17 cellular contexts compared by ENCODE assay signal in the genomic region with DNA sequence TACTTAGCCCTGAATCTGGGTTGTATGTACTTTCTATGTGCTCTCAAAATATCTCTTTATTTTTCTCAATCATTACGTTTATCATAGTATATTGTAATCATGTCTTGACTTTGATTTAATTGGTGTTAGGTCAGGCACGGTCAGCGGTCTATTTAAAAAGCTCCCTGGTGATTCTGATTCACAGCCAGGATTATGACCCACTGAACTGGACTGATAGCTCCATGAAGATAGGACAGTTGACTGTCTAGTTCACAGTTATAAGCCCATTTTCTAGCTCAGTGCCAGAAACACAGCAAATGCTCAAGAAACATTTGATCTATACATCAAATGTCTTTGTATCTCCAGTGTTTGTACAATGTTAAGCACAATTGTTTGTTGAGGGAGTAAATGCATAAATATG.
"Had no signal": no experiment of that assay in that cellular context is flagged by ENCODE, and none has a peak within 500 bp of the region (broad histone marks: within the 10 kb centered on the region; RNA-seq: fewer than 3 reads in every experiment).

No MANE protein-coding gene starts in this region.

- H3K4me3 Mint-ChIP-seq: activated naive CD4-positive, alpha-beta T cell treated with anti-CD3 and anti-CD28 coated beads, Interleukin-2, amount 50 U/mL, for 24 hours; natural killer cell treated with Interleukin-12 subunit alpha and Interleukin-12 subunit beta and Interleukin-15 and Interleukin-18, amount 100 ng/mL, for 72 hours; stimulated activated naive CD8-positive, alpha-beta T cell treated with anti-CD3 and anti-CD28 coated beads, Interleukin-15, amount 100 ng/mL, for 72 hours had no signal

- H3K27me3 ChIP-seq: body of pancreas, sigmoid colon had no signal

- H3K36me3 ChIP-seq: prostate gland, sigmoid colon, thoracic aorta had no signal

- DNase-seq: activated CD4-positive, CD25-positive, alpha-beta regulatory T cell; activated effector memory CD4-positive, alpha-beta T cell treated with Interleukin-2 at 50 U/mL for 16 hours; activated T-cell treated with anti-CD3 and anti-CD28 coated beads, Interleukin-2, amount 50 U/mL, for 1 hour; body of pancreas; foreskin melanocyte; head of caudate nucleus; islet precursor cell; occipital lobe; sigmoid colon; stimulated activated CD4-positive, alpha-beta T cell treated with anti-CD3 and anti-CD28 coated beads, Interleukin-4, amount 100 ng/mL, for 1 hour; stimulated activated naive CD8-positive, alpha-beta T cell treated with anti-CD3 and anti-CD28 coated beads, Interleukin-15, amount 100 ng/mL, for 72 hours; T-helper 2 cell had no signal

- ATAC-seq: body of pancreas; left lobe of liver; natural killer cell treated with Interleukin-12 subunit alpha and Interleukin-12 subunit beta and Interleukin-15 and Interleukin-18, amount 100 ng/mL, for 72 hours; stimulated activated naive CD8-positive, alpha-beta T cell treated with anti-CD3 and anti-CD28 coated beads, Interleukin-15, amount 100 ng/mL, for 72 hours had no signal

- H3K27ac Mint-ChIP-seq: activated naive CD4-positive, alpha-beta T cell treated with anti-CD3 and anti-CD28 coated beads, Interleukin-2, amount 50 U/mL, for 24 hours; natural killer cell treated with Interleukin-12 subunit alpha and Interleukin-12 subunit beta and Interleukin-15 and Interleukin-18, amount 100 ng/mL, for 72 hours; stimulated activated naive CD8-positive, alpha-beta T cell treated with anti-CD3 and anti-CD28 coated beads, Interleukin-15, amount 100 ng/mL, for 72 hours had no signal

- H3K9me3 ChIP-seq: body of pancreas, prostate gland, sigmoid colon, thoracic aorta had no signal

- H3K27ac ChIP-seq: body of pancreas, prostate gland, thoracic aorta had no signal

- H3K9me3 Mint-ChIP-seq: activated naive CD4-positive, alpha-beta T cell treated with anti-CD3 and anti-CD28 coated beads, Interleukin-2, amount 50 U/mL, for 24 hours; natural killer cell treated with Interleukin-12 subunit alpha and Interleukin-12 subunit beta and Interleukin-15 and Interleukin-18, amount 100 ng/mL, for 72 hours; stimulated activated naive CD8-positive, alpha-beta T cell treated with anti-CD3 and anti-CD28 coated beads, Interleukin-15, amount 100 ng/mL, for 72 hours had no signal

- H3K27me3 Mint-ChIP-seq: activated naive CD4-positive, alpha-beta T cell treated with anti-CD3 and anti-CD28 coated beads, Interleukin-2, amount 50 U/mL, for 24 hours; natural killer cell treated with Interleukin-12 subunit alpha and Interleukin-12 subunit beta and Interleukin-15 and Interleukin-18, amount 100 ng/mL, for 72 hours had no signal

- H3K4me3 ChIP-seq: body of pancreas, prostate gland, sigmoid colon had no signal

- H3K36me3 Mint-ChIP-seq: activated naive CD4-positive, alpha-beta T cell treated with anti-CD3 and anti-CD28 coated beads, Interleukin-2, amount 50 U/mL, for 24 hours; natural killer cell treated with Interleukin-12 subunit alpha and Interleukin-12 subunit beta and Interleukin-15 and Interleukin-18, amount 100 ng/mL, for 72 hours had no signal

- H3K4me1 ChIP-seq: body of pancreas, prostate gland had no signal

- H3K4me1 Mint-ChIP-seq: activated naive CD4-positive, alpha-beta T cell treated with anti-CD3 and anti-CD28 coated beads, Interleukin-2, amount 50 U/mL, for 24 hours; stimulated activated naive CD8-positive, alpha-beta T cell treated with anti-CD3 and anti-CD28 coated beads, Interleukin-15, amount 100 ng/mL, for 72 hours had no signal
